Comparison of ENCODE assay signal across 16 cellular contexts in genomic region chr9:78097541-78097940, GRCh38.
DNase-seq lines count a peak whose midpoint lies in the region; ATAC-seq, FAIRE-seq and TF ChIP-seq lines count a peak whose summit lies in the region.
"Had no signal": no experiment of that assay in that cellular context is flagged by ENCODE, and none has a peak within 500 bp of the region (broad histone marks: within the 10 kb centered on the region; RNA-seq: fewer than 3 reads in every experiment).

No MANE protein-coding gene starts in this region.

- no peaks in the 10 kb centered on the region for H3K27me3 ChIP-seq in GM23338 (ENCODE audit: insufficient read depth)

- H4K20me1 ChIP-seq in GM23338 (replicated peaks; ENCODE audit: insufficient read depth) = no peaks in the 10 kb centered on the region

- no peak for FAIRE-seq in A549 (lab: Jason Lieb, UNC)

- no peaks in the 10 kb centered on the region for H3F3A ChIP-seq in GM23338 (replicated peaks; ENCODE audit: low read depth)

- DNase-seq in A549 (ENCODE audit: low read depth in 1 of 2, low spot score in 1 of 2) (no peak), GM23338 (ENCODE audit: low spot score) (no peak), SIG-M5 (lab: John Stamatoyannopoulos, UW) (peak; percentile 79), left kidney (ENCODE audit: low read depth, low spot score) (peak; percentile 7), posterior cingulate gyrus (no peak), NCI-H526 (lab: John Stamatoyannopoulos, UW) (no peak), left colon (no peak), NCI-H1417 treated with DMSO at 0.1 percent for 48 hours (lab: John Stamatoyannopoulos, UW) (no peak)
- DNase-seq: activated T-cell treated with anti-CD3 and anti-CD28 coated beads, Interleukin-2, amount 50 U/mL, for 24 hours; effector CD4-positive, alpha-beta T cell; EL; foreskin fibroblast; NCI-H1930; stimulated activated CD4-positive, alpha-beta T cell treated with anti-CD3 and anti-CD28 coated beads, Interleukin-4, amount 100 ng/mL, for 24 hours had no signal

- no peak overlapping the region for H3K27ac ChIP-seq in A549
- H3K27ac ChIP-seq in GM23338 (ENCODE audit: low read depth) = no peak overlapping the region

- intact Hi-C loops in posterior cingulate gyrus (cut with DNase I) (no loop called here), left colon (cut with DNase I, micrococcal nuclease) (no loop called here)

- no peak overlapping the region for H3K27ac Mint-ChIP-seq in GM23338
- H3K27ac Mint-ChIP-seq: activated T-cell treated with anti-CD3 and anti-CD28 coated beads, Interleukin-2, amount 50 U/mL, for 24 hours had no signal

- TF ChIP-seq CTCF in A549 (IDR thresholded peaks at IDR 0.05) = no peak
- TF ChIP-seq CTCF in GM23338 (conservative IDR thresholded peaks at IDR 0.05; ENCODE audit: low read depth in 2 of 2) = no peak

- TF ChIP-seq EP300 in A549 (IDR thresholded peaks at IDR 0.05) = no peak

- WGBS in A549 (ENCODE audit: missing lambda C conversion rate) = 46% methylated on average over 3 of the region's 3 CpGs

- H3K36me3 ChIP-seq in GM23338 (ENCODE audit: insufficient read depth) = no peaks in the 10 kb centered on the region
- H3K36me3 ChIP-seq: HAP-1 had no signal

- H3K9me3 ChIP-seq in A549 = no peaks in the 10 kb centered on the region
- H3K9me3 ChIP-seq: HAP-1 had no signal

- H3K27me3 Mint-ChIP-seq in GM23338 (ENCODE audit: insufficient read depth, low read depth, poor library complexity) = peaks cover 4% of the 10 kb centered on the region
- H3K27me3 Mint-ChIP-seq: activated T-cell treated with anti-CD3 and anti-CD28 coated beads, Interleukin-2, amount 50 U/mL, for 24 hours had no signal

- no peaks in the 10 kb centered on the region for H3K36me3 Mint-ChIP-seq in GM23338 (ENCODE audit: low read depth)

- H3K79me2 ChIP-seq in GM23338 (replicated peaks; ENCODE audit: insufficient read depth) = no peaks in the 10 kb centered on the region

- CTCF ChIA-PET in A549 (lab: Yijun Ruan, JAX) = no interaction called here

- H3K4me1 Mint-ChIP-seq in GM23338 = peaks cover 8% of the 10 kb centered on the region

- H3K4me3 Mint-ChIP-seq in GM23338 = no peak overlapping the region
- H3K4me3 Mint-ChIP-seq: activated T-cell treated with anti-CD3 and anti-CD28 coated beads, Interleukin-2, amount 50 U/mL, for 24 hours had no signal

- TF ChIP-seq RAD21 in A549 (conservative IDR thresholded peaks at IDR 0.05 in 1 of 2, IDR thresholded peaks at IDR 0.05 in 1 of 2) = no peak

- peaks cover 3% of the 10 kb centered on the region; the same call in 1 of the 3 replicates for H3K9me3 Mint-ChIP-seq in GM23338
- H3K9me3 Mint-ChIP-seq: activated T-cell treated with anti-CD3 and anti-CD28 coated beads, Interleukin-2, amount 50 U/mL, for 24 hours had no signal

- no peak overlapping the region for H3K4me3 ChIP-seq in A549
- H3K4me3 ChIP-seq in GM23338 = no peak overlapping the region
- H3K4me3 ChIP-seq: HAP-1 had no signal

- H3K4me2 ChIP-seq in A549 (no peak overlapping the region), GM23338 (peak overlapping the region; percentile 51; the same call in 1 of the 2 replicates)

- ATAC-seq in A549 (no peak), GM23338 (no peak), left colon (no peak)
- ATAC-seq: SK-N-SH treated with all-trans-retinoic acid at 6 μM for 48 hours had no signal

- no peak for TF ChIP-seq POLR2A in A549 (IDR thresholded peaks at IDR 0.05; ENCODE audit: low read length)

- H3K4me1 ChIP-seq in A549 (no peaks in the 10 kb centered on the region), GM23338 (ENCODE audit: insufficient read depth) (peaks cover 11% of the 10 kb centered on the region)
- H3K4me1 ChIP-seq: HAP-1 had no signal

- no peaks in the 10 kb centered on the region for H3K9me2 ChIP-seq in GM23338 (ENCODE audit: insufficient read depth)

- no peak overlapping the region for H2AFZ ChIP-seq in GM23338

- POLR2A ChIA-PET in A549 (lab: Yijun Ruan, JAX) = no interaction called here

TF ChIP-seq in A549, 52 proteins besides CTCF, POLR2A, EP300 and RAD21:
- TF ChIP-seq CBX8 (IDR thresholded peaks at IDR 0.05) (peak; percentile 55; the same call in 1 of the 2 replicates), NFE2L2 (conservative IDR thresholded peaks at IDR 0.05; ENCODE audit: low read length) (no peak)

TF ChIP-seq in GM23338, 12 proteins besides CTCF, POLR2A, EP300 and RAD21:
- TF ChIP-seq CREB1 (CRISPR knock-in tag; IDR thresholded peaks at IDR 0.05; ENCODE audit: low read depth) (no peak), EZH2phosphoT487 (IDR thresholded peaks at IDR 0.05; ENCODE audit: unreplicated experiment) (no peak), ZNF462 (CRISPR knock-in tag; IDR thresholded peaks at IDR 0.05) (no peak), ETS1 (IDR thresholded peaks at IDR 0.05) (no peak), ZNF114 (CRISPR knock-in tag; IDR thresholded peaks at IDR 0.05) (no peak), POLR2AphosphoS5 (IDR thresholded peaks at IDR 0.05; ENCODE audit: low read depth) (no peak), STAT1 (IDR thresholded peaks at IDR 0.05; ENCODE audit: unreplicated experiment) (no peak), NANOG (IDR thresholded peaks at IDR 0.05; ENCODE audit: borderline replicate concordance) (no peak), EZH2 (IDR thresholded peaks at IDR 0.05; ENCODE audit: low read depth, unreplicated experiment) (no peak), JUNB (IDR thresholded peaks at IDR 0.05; ENCODE audit: unreplicated experiment) (no peak), ZNF331 (CRISPR knock-in tag; IDR thresholded peaks at IDR 0.05; ENCODE audit: low read depth) (no peak)

Comparison
In these comparisons a context has a peak if more than half of its experiments do, and no peak if none do; other contexts are left out.
1. DNase-seq: peak in SIG-M5 (single experiment) and left kidney (single experiment); none in A549 (0 of 2), GM23338 (single experiment), posterior cingulate gyrus (0 of 10), NCI-H526 (0 of 2), left colon (0 of 2) and NCI-H1417 treated with DMSO at 0.1 percent for 48 hours (single experiment).